In genomic region chr17:38485681-38486298, GRCh38 we compare ENCODE assay signal across 8 cellular contexts. TPM values are rescaled to one million over a fixed set of nuclear protein-coding genes. Genes with fewer than 3 reads are reported as not detected.
A peak's percentile ranks its signal among the peaks of the same experiment; 100 is the strongest.
DNase-seq lines count a peak whose midpoint lies in the region; ATAC-seq and TF ChIP-seq lines count a peak whose summit lies in the region.
"Not testable (repeated sequence)": the region's sequence is repeated elsewhere in the genome, so short reads cannot be mapped to it uniquely, and the experiment has no call there.

No MANE protein-coding gene starts in this region.

- H3K9me3 Mint-ChIP-seq in HFFc6; activated CD8-positive, alpha-beta T cell treated with anti-CD3 and anti-CD28 coated beads for 36 hours: not testable (repeated sequence)

- H3K27ac ChIP-seq in DOHH2 (ENCODE audit: low read depth, low read length) (peak overlapping the region; percentile 62), dorsolateral prefrontal cortex (peak overlapping the region in 58 of 59 donors; percentile 4 to 92 (median 85)), muscle layer of colon (ENCODE audit: low read depth, low read length) (peak overlapping the region; percentile 13)
- H3K27ac ChIP-seq in Karpas-422 (ENCODE audit: low read length), result not testable (repeated sequence)

- H3K4me3 ChIP-seq in DOHH2 (ENCODE audit: low read length), result peak overlapping the region; percentile 56
- H3K4me3 ChIP-seq in Karpas-422 (ENCODE audit: low read length); muscle layer of colon (ENCODE audit: low read depth in 1 of 2, low read length in 2 of 2): not testable (repeated sequence)
- peak overlapping the region in 1 of 59 donors; percentile 10 for H3K4me3 ChIP-seq in dorsolateral prefrontal cortex

- peak overlapping the region; percentile 41; the same call in 1 of the 2 replicates for H3K9ac ChIP-seq in Karpas-422 (ENCODE audit: low read length)
- H3K9ac ChIP-seq in muscle layer of colon (ENCODE audit: low read length), result not testable (repeated sequence)

- H3K4me2 ChIP-seq in DOHH2 (ENCODE audit: low read length) (peak overlapping the region; percentile 73), Karpas-422 (ENCODE audit: low read depth, low read length, poor library complexity, severe bottlenecking) (peak overlapping the region; percentile 35)

- peak overlapping the region; percentile 55; the same call in 1 of the 2 replicates for H3K27ac Mint-ChIP-seq in HFFc6
- not testable (repeated sequence) for H3K27ac Mint-ChIP-seq in activated CD8-positive, alpha-beta T cell treated with anti-CD3 and anti-CD28 coated beads for 36 hours

- intact Hi-C loops in activated CD8-positive, alpha-beta T cell treated with anti-CD3 and anti-CD28 coated beads for 36 hours (cut with micrococcal nuclease), result not testable (repeated sequence)
- intact Hi-C loops in dorsolateral prefrontal cortex (cut with DNase I), result loop anchor here in 1 of 2 donors (2.0 kb wide), 1 partner anchor 41 kb away; no protein-coding TSS in a partner anchor

- H3K79me2 ChIP-seq in DOHH2 (ENCODE audit: control insufficient read depth, low read length); Karpas-422 (ENCODE audit: low read length): not testable (repeated sequence)

- not testable (repeated sequence) for TF ChIP-seq CTCF in DOHH2 (IDR thresholded peaks at IDR 0.05; ENCODE audit: low read depth, low read length, poor library complexity, severe bottlenecking); HFFc6 (IDR thresholded peaks at IDR 0.05); activated CD8-positive, alpha-beta T cell treated with anti-CD3 and anti-CD28 coated beads for 36 hours (IDR thresholded peaks at IDR 0.05); dorsolateral prefrontal cortex (IDR thresholded peaks at IDR 0.05 in 54 of 56, conservative IDR thresholded peaks at IDR 0.05 in 2 of 56; ENCODE audit: low read depth in 1 of 56, partially characterized antibody in 56 of 56)

- H3F3A ChIP-seq in DOHH2 (ENCODE audit: control insufficient read depth, insufficient read depth), result not testable (repeated sequence)

- H3K36me3 Mint-ChIP-seq in HFFc6 (ENCODE audit: low read depth), result peaks cover 23% of the 10 kb centered on the region
- not testable (repeated sequence) for H3K36me3 Mint-ChIP-seq in activated CD8-positive, alpha-beta T cell treated with anti-CD3 and anti-CD28 coated beads for 36 hours (ENCODE audit: low read depth)

- CTCF ChIA-PET in activated CD8-positive, alpha-beta T cell treated with anti-CD3 and anti-CD28 coated beads for 36 hours (lab: Charles Lee), result interaction anchor here (1.0 to 3.8 kb wide), 3 partner anchors 31 to 71 kb away, joined by 3 to 18 read pairs (median 4); no protein-coding TSS in a partner anchor

- POLR2A ChIA-PET in activated CD8-positive, alpha-beta T cell treated with anti-CD3 and anti-CD28 coated beads for 36 hours (lab: Charles Lee), result not testable (repeated sequence)

- H3K9me2 ChIP-seq in DOHH2 (replicated peaks; ENCODE audit: control insufficient read depth, low read length); Karpas-422 (replicated peaks; ENCODE audit: insufficient read depth, low read length): not testable (repeated sequence)

- not testable (repeated sequence) for H3K27me3 ChIP-seq in DOHH2 (ENCODE audit: control insufficient read depth, low read length); Karpas-422 (ENCODE audit: low read length); dorsolateral prefrontal cortex; muscle layer of colon (ENCODE audit: control insufficient read depth in 1 of 2, insufficient read depth in 2 of 2, low read length in 2 of 2)

- H3K36me3 ChIP-seq in DOHH2 (ENCODE audit: control insufficient read depth, low read length); Karpas-422 (ENCODE audit: insufficient read depth, low read length): not testable (repeated sequence)
- H3K36me3 ChIP-seq in muscle layer of colon (ENCODE audit: insufficient read depth, low read length), result peaks cover 13% of the 10 kb centered on the region

- peak; percentile 83 for ATAC-seq in GM18907 (IDR thresholded peaks at IDR 0.05; ENCODE audit: unreplicated experiment)
- ATAC-seq in activated CD8-positive, alpha-beta T cell treated with anti-CD3 and anti-CD28 coated beads for 36 hours, result peak; percentile 42

- H3K4me3 Mint-ChIP-seq in HFFc6, result peak overlapping the region; percentile 9; the same call in 1 of the 2 replicates
- not testable (repeated sequence) for H3K4me3 Mint-ChIP-seq in activated CD8-positive, alpha-beta T cell treated with anti-CD3 and anti-CD28 coated beads for 36 hours

- H3K4me1 ChIP-seq in DOHH2 (ENCODE audit: control insufficient read depth, low read length) (peaks cover 19% of the 10 kb centered on the region), Karpas-422 (ENCODE audit: low read length) (peaks cover 11% of the 10 kb centered on the region), muscle layer of colon (ENCODE audit: insufficient read depth, low read length) (peaks cover 25% of the 10 kb centered on the region)

- H3K9me3 ChIP-seq in DOHH2 (ENCODE audit: control insufficient read depth, insufficient read depth, low read length); Karpas-422 (ENCODE audit: low read length); muscle layer of colon (ENCODE audit: low read length): not testable (repeated sequence)

- peaks cover 35% of the 10 kb centered on the region for H3K4me1 Mint-ChIP-seq in HFFc6 (ENCODE audit: low read depth)
- H3K4me1 Mint-ChIP-seq in activated CD8-positive, alpha-beta T cell treated with anti-CD3 and anti-CD28 coated beads for 36 hours (ENCODE audit: low read depth), result not testable (repeated sequence)

- H3K27me3 Mint-ChIP-seq in HFFc6 (ENCODE audit: insufficient read depth), result peaks cover 15% of the 10 kb centered on the region
- H3K27me3 Mint-ChIP-seq in activated CD8-positive, alpha-beta T cell treated with anti-CD3 and anti-CD28 coated beads for 36 hours, result not testable (repeated sequence)

- DNase-seq in HFFc6, result not testable (repeated sequence)
- DNase-seq in Karpas-422 (peak; percentile 69), dorsolateral prefrontal cortex (peak in 5 of 10 donors; percentile 58 to 73 (median 65))
- DNase-seq in activated CD8-positive, alpha-beta T cell treated with anti-CD3 and anti-CD28 coated beads for 36 hours, result peak; percentile 58
- peak; percentile 30 for DNase-seq in stimulated activated CD8-positive, alpha-beta memory T cell treated with anti-CD3 and anti-CD28 coated beads, Interleukin-4, amount 100 ng/mL, for 48 hours

- peak overlapping the region; percentile 97; the same call in 1 of the 2 replicates for H2AFZ ChIP-seq in Karpas-422 (ENCODE audit: low read length)

- H4K20me1 ChIP-seq in DOHH2 (ENCODE audit: control insufficient read depth, insufficient read depth, low read depth, low read length); Karpas-422 (ENCODE audit: insufficient read depth, low read depth, low read length): not testable (repeated sequence)

RNA-seq across cellular contexts. Expression of gene ARHGAP23, which starts 57.5 kb away (rescaled TPM):
- 100 to 1,000 TPM; 206 to 231 (median 224) TPM for total RNA-seq in HFFc6 (2021; fragmentation: NEBNext Ultra II Directional; extraction: Animal tissue kit (Norgen Biotek cat#: 25700))
- total RNA-seq in Karpas-422 (2014; rRNA removed; shearing (Covaris generic); ENCODE audit: low replicate concordance), result 0.04 and 0.54 TPM in 2 replicates
- under 1 TPM; 0.40 to 0.47 TPM for total RNA-seq in activated CD8-positive, alpha-beta T cell treated with anti-CD3 and anti-CD28 coated beads for 36 hours
- total RNA-seq in dorsolateral prefrontal cortex, result 100 to 1,000 TPM in 109 of 120 experiments, 10 to 100 TPM in 11; 93.2 to 496 (median 159) TPM

Comparison
In these comparisons a context has a peak if more than half of its experiments do, and no peak if none do; other contexts are left out.
1. RNA of gene ARHGAP23, which starts 57.5 kb away (total RNA-seq): 206 to 231 TPM in HFFc6 and 93.2 to 496 TPM in dorsolateral prefrontal cortex; 0.40 to 0.47 TPM in activated CD8-positive, alpha-beta T cell treated with anti-CD3 and anti-CD28 coated beads for 36 hours and 0.04 to 0.54 TPM in Karpas-422; every median in the first group is over 10 times any median in the second.